Comparison of ENCODE assay signal across 10 cellular contexts in genomic region chr16:23549938-23550337, GRCh38.
"Had no signal": no experiment of that assay in that cellular context is flagged by ENCODE, and none has a peak within 500 bp of the region (broad histone marks: within the 10 kb centered on the region; RNA-seq: fewer than 3 reads in every experiment).

No MANE protein-coding gene starts in this region.

- DNase-seq: GM23248, GOT3, H7, HFFc6, IMR-90, KBM-7 had no signal

- H3K9me3 ChIP-seq: HAP-1 had no signal

- H3K4me2 ChIP-seq: KMS-11 had no signal

- H3K9ac ChIP-seq: GM23248, KMS-11 had no signal

- H3K9me3 Mint-ChIP-seq: HFFc6 had no signal

- H3K4me1 ChIP-seq: HAP-1 had no signal

- H3K4me3 Mint-ChIP-seq: HFFc6 had no signal

- H2AFZ ChIP-seq: GM23248 had no signal

- ATAC-seq: HCT116 had no signal

- H3K4me3 ChIP-seq: GM23248, HAP-1 had no signal

- H3K27ac Mint-ChIP-seq: HFFc6 had no signal

- H3K27ac ChIP-seq: GM23248, HL-60, KMS-11 had no signal
